16 cellular contexts compared by ENCODE assay signal in the genomic region with DNA sequence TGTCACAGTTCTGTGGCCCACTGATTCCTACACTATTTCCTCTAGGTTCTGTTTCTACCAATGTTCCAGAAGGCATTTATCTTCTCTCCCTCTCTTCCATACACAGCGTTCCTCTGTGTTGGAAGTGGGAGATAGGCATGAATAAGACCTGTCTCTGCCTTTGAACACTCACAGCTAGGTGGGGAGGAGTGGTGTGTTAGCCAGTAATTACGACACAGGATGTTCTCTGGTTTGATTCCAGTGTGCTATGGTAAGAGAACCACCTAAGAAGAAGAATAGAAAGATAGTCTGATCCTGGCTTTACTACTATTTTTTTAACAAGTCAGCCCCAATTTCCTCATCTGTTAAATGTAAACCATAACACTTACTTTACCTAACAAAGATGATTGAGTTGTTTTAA.
"Had no signal": no experiment of that assay in that cellular context is flagged by ENCODE, and none has a peak within 500 bp of the region (broad histone marks: within the 10 kb centered on the region; RNA-seq: fewer than 3 reads in every experiment).

No MANE protein-coding gene starts in this region.

- H3K9me3 ChIP-seq: colonic mucosa, esophagus squamous epithelium, neutrophil, tibial nerve, uterus had no signal

- H3K27ac ChIP-seq: colonic mucosa, esophagus squamous epithelium, hepatocyte, neutrophil, tibial nerve, uterus had no signal

- H3K9me3 Mint-ChIP-seq: activated B cell treated with CpG ODN at 0.5 μM for 24 hours; stimulated activated memory B cell treated with anti-CD40 and anti-IgM and Interleukin-4, amounts not matched to agents 10 μg/mL and 1 μg/mL and 100 μg/mL, for 72 hours; T-helper 2 cell treated with Interferon-gamma antibody and Interleukin-4, amounts not matched to agents 5 μg/mL and 100 μg/mL, for 36 hours had no signal

- H3K27me3 Mint-ChIP-seq: activated B cell treated with CpG ODN at 0.5 μM for 24 hours; activated CD4-positive, alpha-beta T cell treated with anti-CD3 and anti-CD28 coated beads, Interleukin-2, amount 10 ng/mL, durations not matched to agents 7 days and 5 days; stimulated activated memory B cell treated with anti-CD40 and anti-IgM and Interleukin-4, amounts not matched to agents 10 μg/mL and 1 μg/mL and 100 μg/mL, for 72 hours had no signal

- H3K4me3 ChIP-seq: colonic mucosa, esophagus squamous epithelium, hepatocyte, tibial nerve, uterus had no signal

- ATAC-seq: left lobe of liver; stimulated activated memory B cell treated with anti-CD40 and anti-IgM and Interleukin-4, amounts not matched to agents 10 μg/mL and 1 μg/mL and 100 μg/mL, for 72 hours had no signal

- DNase-seq: activated B cell treated with CpG ODN at 0.5 μM for 24 hours; activated CD4-positive, alpha-beta T cell treated with anti-CD3 and anti-CD28 coated beads, Interleukin-2, amount 10 ng/mL, durations not matched to agents 7 days and 5 days; activated effector memory CD4-positive, alpha-beta T cell treated with anti-CD3 and anti-CD28 coated beads, Interleukin-2, amount 50 U/mL, for 16 hours; colonic mucosa; esophagus squamous epithelium; substantia nigra; SW 1271; uterus had no signal

- H3K36me3 ChIP-seq: colonic mucosa, esophagus squamous epithelium, neutrophil, tibial nerve, uterus had no signal

- H3K27ac Mint-ChIP-seq: activated B cell treated with CpG ODN at 0.5 μM for 24 hours; activated CD4-positive, alpha-beta T cell treated with anti-CD3 and anti-CD28 coated beads, Interleukin-2, amount 10 ng/mL, durations not matched to agents 7 days and 5 days; stimulated activated memory B cell treated with anti-CD40 and anti-IgM and Interleukin-4, amounts not matched to agents 10 μg/mL and 1 μg/mL and 100 μg/mL, for 72 hours; T-helper 2 cell treated with Interferon-gamma antibody and Interleukin-4, amounts not matched to agents 5 μg/mL and 100 μg/mL, for 36 hours had no signal

- H3K27me3 ChIP-seq: colonic mucosa, esophagus squamous epithelium, hepatocyte, neutrophil, tibial nerve, uterus had no signal

- H3K4me1 ChIP-seq: colonic mucosa, uterus had no signal

- FAIRE-seq: astrocyte, keratinocyte had no signal

- H3K4me3 Mint-ChIP-seq: activated B cell treated with CpG ODN at 0.5 μM for 24 hours; activated CD4-positive, alpha-beta T cell treated with anti-CD3 and anti-CD28 coated beads, Interleukin-2, amount 10 ng/mL, durations not matched to agents 7 days and 5 days; stimulated activated memory B cell treated with anti-CD40 and anti-IgM and Interleukin-4, amounts not matched to agents 10 μg/mL and 1 μg/mL and 100 μg/mL, for 72 hours; T-helper 2 cell treated with Interferon-gamma antibody and Interleukin-4, amounts not matched to agents 5 μg/mL and 100 μg/mL, for 36 hours had no signal
